ENCODE assay signal across 31 cellular contexts in the genomic region with DNA sequence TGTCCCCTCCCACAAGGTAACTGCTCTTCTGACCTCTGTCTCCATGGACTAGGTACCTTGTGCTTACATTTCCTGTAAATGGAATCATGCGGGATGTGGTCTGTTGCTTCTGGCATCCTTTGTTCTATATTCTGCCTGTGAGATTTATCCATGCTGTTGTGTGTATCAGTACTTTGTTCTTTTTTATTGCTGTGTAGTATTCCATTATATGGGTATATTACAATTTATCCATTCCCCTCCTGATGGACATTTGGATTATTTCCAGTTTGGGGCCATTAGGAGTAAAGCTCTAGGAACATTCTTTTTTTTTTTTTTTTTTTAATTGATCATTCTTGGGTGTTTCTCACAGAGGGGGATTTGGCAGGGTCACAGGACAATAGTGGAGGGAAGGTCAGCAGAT. TPM values are rescaled to one million over a fixed set of nuclear protein-coding genes. Genes with fewer than 3 reads are reported as not detected.
"Had no signal": no experiment of that assay in that cellular context is flagged by ENCODE, and none has a peak within 500 bp of the region (broad histone marks: within the 10 kb centered on the region; RNA-seq: fewer than 3 reads in every experiment).

No MANE protein-coding gene starts in this region.

- H3K27ac ChIP-seq: colonic mucosa, epithelial cell of prostate, esophagus squamous epithelium, gastrocnemius medialis, heart right ventricle, left lung had no signal

- DNase-seq: colonic mucosa; cortex of kidney; effector CD8-positive, alpha-beta T cell; effector memory CD8-positive, alpha-beta T cell; endodermal cell; erythroblast; esophagus squamous epithelium; foreskin fibroblast; foreskin melanocyte; gastrocnemius medialis; glutamatergic neuron; head of caudate nucleus; heart right ventricle; hippocampal formation; left cardiac atrium; left lung; left ventricle myocardium superior; mammary epithelial cell; mesenchymal stem cell; mucosa of descending colon; naive B cell had no signal

- ATAC-seq: effector memory CD8-positive, alpha-beta T cell; esophagus mucosa; gastrocnemius medialis; heart right ventricle; left cardiac atrium; left lung; left ventricle myocardium superior; mucosa of descending colon had no signal

- H3K9me3 Mint-ChIP-seq: dendritic cell treated with granulocyte-macrophage colony-stimulating factor and Interleukin-4, amounts not matched to agents 40 ng/mL and 50 ng/mL, for 4 days; effector memory CD8-positive, alpha-beta T cell; mesothelial cell of epicardium had no signal

- H3K4me1 Mint-ChIP-seq: endodermal cell, mesothelial cell of epicardium, naive B cell had no signal

- FAIRE-seq: endometrium, islet of Langerhans, keratinocyte had no signal

- H3K4me3 Mint-ChIP-seq: dendritic cell treated with granulocyte-macrophage colony-stimulating factor and Interleukin-4, amounts not matched to agents 40 ng/mL and 50 ng/mL, for 4 days; effector memory CD8-positive, alpha-beta T cell; endodermal cell; mesothelial cell of epicardium; naive B cell had no signal

- H3K36me3 Mint-ChIP-seq: mesothelial cell of epicardium, naive B cell had no signal

- H3K27ac Mint-ChIP-seq: dendritic cell treated with granulocyte-macrophage colony-stimulating factor and Interleukin-4, amounts not matched to agents 40 ng/mL and 50 ng/mL, for 4 days; effector memory CD8-positive, alpha-beta T cell; endodermal cell; mesothelial cell of epicardium; naive B cell had no signal

- H3K4me1 ChIP-seq: colonic mucosa, esophagus squamous epithelium, gastrocnemius medialis had no signal

- H3K36me3 ChIP-seq: colonic mucosa, esophagus squamous epithelium, gastrocnemius medialis, heart right ventricle had no signal

- H3K4me3 ChIP-seq: colonic mucosa, esophagus squamous epithelium, gastrocnemius medialis, heart right ventricle, left lung, lung, mucosa of descending colon had no signal

- H3K27me3 ChIP-seq: colonic mucosa, gastrocnemius medialis, heart right ventricle, left lung had no signal

- H3K9me3 ChIP-seq: colonic mucosa, esophagus squamous epithelium, gastrocnemius medialis, heart right ventricle, left lung, mucosa of descending colon had no signal

RNA-seq across cellular contexts. Expression of gene C2, which starts 3.4 kb away (rescaled TPM):
- total RNA-seq: dermis microvascular lymphatic vessel endothelial cell, glomerular endothelial cell had no signal
- polyA plus RNA-seq: keratinocyte, mammary epithelial cell had no signal
